1 cellular context compared by ENCODE assay signal in genomic region chr5:159106569-159107282, GRCh38.
A peak's percentile ranks its signal among the peaks of the same experiment; 100 is the strongest.
TF ChIP-seq lines count a peak whose summit lies in the region.

No MANE protein-coding gene starts in this region.

TF ChIP-seq in GM12878, 131 proteins besides CTCF, POLR2A, EP300 and RAD21 (continued from another document and continues in another):
- TF ChIP-seq, protein P1, sequence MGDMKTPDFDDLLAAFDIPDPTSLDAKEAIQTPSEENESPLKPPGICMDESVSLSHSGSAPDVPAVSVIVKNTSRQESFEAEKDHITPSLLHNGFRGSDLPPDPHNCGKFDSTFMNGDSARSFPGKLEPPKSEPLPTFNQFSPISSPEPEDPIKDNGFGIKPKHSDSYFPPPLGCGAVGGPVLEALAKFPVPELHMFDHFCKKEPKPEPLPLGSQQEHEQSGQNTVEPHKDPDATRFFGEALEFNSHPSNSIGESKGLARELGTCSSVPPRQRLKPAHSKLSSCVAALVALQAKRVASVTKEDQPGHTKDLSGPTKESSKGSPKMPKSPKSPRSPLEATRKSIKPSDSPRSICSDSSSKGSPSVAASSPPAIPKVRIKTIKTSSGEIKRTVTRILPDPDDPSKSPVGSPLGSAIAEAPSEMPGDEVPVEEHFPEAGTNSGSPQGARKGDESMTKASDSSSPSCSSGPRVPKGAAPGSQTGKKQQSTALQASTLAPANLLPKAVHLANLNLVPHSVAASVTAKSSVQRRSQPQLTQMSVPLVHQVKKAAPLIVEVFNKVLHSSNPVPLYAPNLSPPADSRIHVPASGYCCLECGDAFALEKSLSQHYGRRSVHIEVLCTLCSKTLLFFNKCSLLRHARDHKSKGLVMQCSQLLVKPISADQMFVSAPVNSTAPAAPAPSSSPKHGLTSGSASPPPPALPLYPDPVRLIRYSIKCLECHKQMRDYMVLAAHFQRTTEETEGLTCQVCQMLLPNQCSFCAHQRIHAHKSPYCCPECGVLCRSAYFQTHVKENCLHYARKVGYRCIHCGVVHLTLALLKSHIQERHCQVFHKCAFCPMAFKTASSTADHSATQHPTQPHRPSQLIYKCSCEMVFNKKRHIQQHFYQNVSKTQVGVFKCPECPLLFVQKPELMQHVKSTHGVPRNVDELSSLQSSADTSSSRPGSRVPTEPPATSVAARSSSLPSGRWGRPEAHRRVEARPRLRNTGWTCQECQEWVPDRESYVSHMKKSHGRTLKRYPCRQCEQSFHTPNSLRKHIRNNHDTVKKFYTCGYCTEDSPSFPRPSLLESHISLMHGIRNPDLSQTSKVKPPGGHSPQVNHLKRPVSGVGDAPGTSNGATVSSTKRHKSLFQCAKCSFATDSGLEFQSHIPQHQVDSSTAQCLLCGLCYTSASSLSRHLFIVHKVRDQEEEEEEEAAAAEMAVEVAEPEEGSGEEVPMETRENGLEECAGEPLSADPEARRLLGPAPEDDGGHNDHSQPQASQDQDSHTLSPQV (IDR thresholded peaks at IDR 0.05) = no peak
- no peak for TF ChIP-seq ZBTB40 (IDR thresholded peaks at IDR 0.05; ENCODE audit: borderline replicate concordance)
- 0 out of 2 replicates have a peak, but pooled peaks have one; percentile 45 for TF ChIP-seq ZNF217 (IDR thresholded peaks at IDR 0.05)
- no peak for TF ChIP-seq HSF1 (IDR thresholded peaks at IDR 0.05; ENCODE audit: low read depth, low read length)
- TF ChIP-seq RELA (IDR thresholded peaks at IDR 0.05; ENCODE audit: borderline replicate concordance, partially characterized antibody) = no peak
- TF ChIP-seq, protein P2, sequence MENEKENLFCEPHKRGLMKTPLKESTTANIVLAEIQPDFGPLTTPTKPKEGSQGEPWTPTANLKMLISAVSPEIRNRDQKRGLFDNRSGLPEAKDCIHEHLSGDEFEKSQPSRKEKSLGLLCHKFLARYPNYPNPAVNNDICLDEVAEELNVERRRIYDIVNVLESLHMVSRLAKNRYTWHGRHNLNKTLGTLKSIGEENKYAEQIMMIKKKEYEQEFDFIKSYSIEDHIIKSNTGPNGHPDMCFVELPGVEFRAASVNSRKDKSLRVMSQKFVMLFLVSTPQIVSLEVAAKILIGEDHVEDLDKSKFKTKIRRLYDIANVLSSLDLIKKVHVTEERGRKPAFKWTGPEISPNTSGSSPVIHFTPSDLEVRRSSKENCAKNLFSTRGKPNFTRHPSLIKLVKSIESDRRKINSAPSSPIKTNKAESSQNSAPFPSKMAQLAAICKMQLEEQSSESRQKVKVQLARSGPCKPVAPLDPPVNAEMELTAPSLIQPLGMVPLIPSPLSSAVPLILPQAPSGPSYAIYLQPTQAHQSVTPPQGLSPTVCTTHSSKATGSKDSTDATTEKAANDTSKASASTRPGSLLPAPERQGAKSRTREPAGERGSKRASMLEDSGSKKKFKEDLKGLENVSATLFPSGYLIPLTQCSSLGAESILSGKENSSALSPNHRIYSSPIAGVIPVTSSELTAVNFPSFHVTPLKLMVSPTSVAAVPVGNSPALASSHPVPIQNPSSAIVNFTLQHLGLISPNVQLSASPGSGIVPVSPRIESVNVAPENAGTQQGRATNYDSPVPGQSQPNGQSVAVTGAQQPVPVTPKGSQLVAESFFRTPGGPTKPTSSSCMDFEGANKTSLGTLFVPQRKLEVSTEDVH (IDR thresholded peaks at IDR 0.05; ENCODE audit: low read depth, partially characterized antibody) = no peak
- TF ChIP-seq STAT1 (conservative IDR thresholded peaks at IDR 0.05) = no peak
- TF ChIP-seq NRF1 (conservative IDR thresholded peaks at IDR 0.05; ENCODE audit: low read depth, low read length) = no peak
- TF ChIP-seq, protein P3, sequence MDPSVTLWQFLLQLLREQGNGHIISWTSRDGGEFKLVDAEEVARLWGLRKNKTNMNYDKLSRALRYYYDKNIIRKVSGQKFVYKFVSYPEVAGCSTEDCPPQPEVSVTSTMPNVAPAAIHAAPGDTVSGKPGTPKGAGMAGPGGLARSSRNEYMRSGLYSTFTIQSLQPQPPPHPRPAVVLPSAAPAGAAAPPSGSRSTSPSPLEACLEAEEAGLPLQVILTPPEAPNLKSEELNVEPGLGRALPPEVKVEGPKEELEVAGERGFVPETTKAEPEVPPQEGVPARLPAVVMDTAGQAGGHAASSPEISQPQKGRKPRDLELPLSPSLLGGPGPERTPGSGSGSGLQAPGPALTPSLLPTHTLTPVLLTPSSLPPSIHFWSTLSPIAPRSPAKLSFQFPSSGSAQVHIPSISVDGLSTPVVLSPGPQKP (IDR thresholded peaks at IDR 0.05; ENCODE audit: low read depth, low read length) = 0 out of 2 replicates have a peak, but pooled peaks have one; percentile 25
- TF ChIP-seq ESRRA (IDR thresholded peaks at IDR 0.05; ENCODE audit: low read length) = no peak
- TF ChIP-seq NFXL1 (IDR thresholded peaks at IDR 0.05; ENCODE audit: borderline replicate concordance) = no peak
- TF ChIP-seq BMI1 (IDR thresholded peaks at IDR 0.05; ENCODE audit: borderline replicate concordance) = no peak
- no peak for TF ChIP-seq PRDM15 (CRISPR knock-in tag; IDR thresholded peaks at IDR 0.05)
- TF ChIP-seq, protein P4, sequence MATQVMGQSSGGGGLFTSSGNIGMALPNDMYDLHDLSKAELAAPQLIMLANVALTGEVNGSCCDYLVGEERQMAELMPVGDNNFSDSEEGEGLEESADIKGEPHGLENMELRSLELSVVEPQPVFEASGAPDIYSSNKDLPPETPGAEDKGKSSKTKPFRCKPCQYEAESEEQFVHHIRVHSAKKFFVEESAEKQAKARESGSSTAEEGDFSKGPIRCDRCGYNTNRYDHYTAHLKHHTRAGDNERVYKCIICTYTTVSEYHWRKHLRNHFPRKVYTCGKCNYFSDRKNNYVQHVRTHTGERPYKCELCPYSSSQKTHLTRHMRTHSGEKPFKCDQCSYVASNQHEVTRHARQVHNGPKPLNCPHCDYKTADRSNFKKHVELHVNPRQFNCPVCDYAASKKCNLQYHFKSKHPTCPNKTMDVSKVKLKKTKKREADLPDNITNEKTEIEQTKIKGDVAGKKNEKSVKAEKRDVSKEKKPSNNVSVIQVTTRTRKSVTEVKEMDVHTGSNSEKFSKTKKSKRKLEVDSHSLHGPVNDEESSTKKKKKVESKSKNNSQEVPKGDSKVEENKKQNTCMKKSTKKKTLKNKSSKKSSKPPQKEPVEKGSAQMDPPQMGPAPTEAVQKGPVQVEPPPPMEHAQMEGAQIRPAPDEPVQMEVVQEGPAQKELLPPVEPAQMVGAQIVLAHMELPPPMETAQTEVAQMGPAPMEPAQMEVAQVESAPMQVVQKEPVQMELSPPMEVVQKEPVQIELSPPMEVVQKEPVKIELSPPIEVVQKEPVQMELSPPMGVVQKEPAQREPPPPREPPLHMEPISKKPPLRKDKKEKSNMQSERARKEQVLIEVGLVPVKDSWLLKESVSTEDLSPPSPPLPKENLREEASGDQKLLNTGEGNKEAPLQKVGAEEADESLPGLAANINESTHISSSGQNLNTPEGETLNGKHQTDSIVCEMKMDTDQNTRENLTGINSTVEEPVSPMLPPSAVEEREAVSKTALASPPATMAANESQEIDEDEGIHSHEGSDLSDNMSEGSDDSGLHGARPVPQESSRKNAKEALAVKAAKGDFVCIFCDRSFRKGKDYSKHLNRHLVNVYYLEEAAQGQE (IDR thresholded peaks at IDR 0.05; ENCODE audit: low read depth, low read length) = peak; percentile 69; the same call in 1 of the 2 replicates
- TF ChIP-seq KAT2A (conservative IDR thresholded peaks at IDR 0.05; ENCODE audit: control insufficient read depth, low read depth, low read length) = no peak
- 0 out of 2 replicates have a peak, but pooled peaks have one; percentile 40 for TF ChIP-seq CBX5 (IDR thresholded peaks at IDR 0.05; ENCODE audit: low read depth)
- no peak for TF ChIP-seq SUZ12 (IDR thresholded peaks at IDR 0.05; ENCODE audit: unreplicated experiment)
- no peak for TF ChIP-seq SPI1 (IDR thresholded peaks at IDR 0.05; ENCODE audit: borderline replicate concordance, insufficient read depth, low read depth, low read length)
- TF ChIP-seq PAX8 (IDR thresholded peaks at IDR 0.05) = no peak
- TF ChIP-seq, protein P5, sequence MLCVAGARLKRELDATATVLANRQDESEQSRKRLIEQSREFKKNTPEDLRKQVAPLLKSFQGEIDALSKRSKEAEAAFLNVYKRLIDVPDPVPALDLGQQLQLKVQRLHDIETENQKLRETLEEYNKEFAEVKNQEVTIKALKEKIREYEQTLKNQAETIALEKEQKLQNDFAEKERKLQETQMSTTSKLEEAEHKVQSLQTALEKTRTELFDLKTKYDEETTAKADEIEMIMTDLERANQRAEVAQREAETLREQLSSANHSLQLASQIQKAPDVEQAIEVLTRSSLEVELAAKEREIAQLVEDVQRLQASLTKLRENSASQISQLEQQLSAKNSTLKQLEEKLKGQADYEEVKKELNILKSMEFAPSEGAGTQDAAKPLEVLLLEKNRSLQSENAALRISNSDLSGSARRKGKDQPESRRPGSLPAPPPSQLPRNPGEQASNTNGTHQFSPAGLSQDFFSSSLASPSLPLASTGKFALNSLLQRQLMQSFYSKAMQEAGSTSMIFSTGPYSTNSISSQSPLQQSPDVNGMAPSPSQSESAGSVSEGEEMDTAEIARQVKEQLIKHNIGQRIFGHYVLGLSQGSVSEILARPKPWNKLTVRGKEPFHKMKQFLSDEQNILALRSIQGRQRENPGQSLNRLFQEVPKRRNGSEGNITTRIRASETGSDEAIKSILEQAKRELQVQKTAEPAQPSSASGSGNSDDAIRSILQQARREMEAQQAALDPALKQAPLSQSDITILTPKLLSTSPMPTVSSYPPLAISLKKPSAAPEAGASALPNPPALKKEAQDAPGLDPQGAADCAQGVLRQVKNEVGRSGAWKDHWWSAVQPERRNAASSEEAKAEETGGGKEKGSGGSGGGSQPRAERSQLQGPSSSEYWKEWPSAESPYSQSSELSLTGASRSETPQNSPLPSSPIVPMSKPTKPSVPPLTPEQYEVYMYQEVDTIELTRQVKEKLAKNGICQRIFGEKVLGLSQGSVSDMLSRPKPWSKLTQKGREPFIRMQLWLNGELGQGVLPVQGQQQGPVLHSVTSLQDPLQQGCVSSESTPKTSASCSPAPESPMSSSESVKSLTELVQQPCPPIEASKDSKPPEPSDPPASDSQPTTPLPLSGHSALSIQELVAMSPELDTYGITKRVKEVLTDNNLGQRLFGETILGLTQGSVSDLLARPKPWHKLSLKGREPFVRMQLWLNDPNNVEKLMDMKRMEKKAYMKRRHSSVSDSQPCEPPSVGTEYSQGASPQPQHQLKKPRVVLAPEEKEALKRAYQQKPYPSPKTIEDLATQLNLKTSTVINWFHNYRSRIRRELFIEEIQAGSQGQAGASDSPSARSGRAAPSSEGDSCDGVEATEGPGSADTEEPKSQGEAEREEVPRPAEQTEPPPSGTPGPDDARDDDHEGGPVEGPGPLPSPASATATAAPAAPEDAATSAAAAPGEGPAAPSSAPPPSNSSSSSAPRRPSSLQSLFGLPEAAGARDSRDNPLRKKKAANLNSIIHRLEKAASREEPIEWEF (IDR thresholded peaks at IDR 0.05; ENCODE audit: insufficient replicate concordance, low read depth, low read length) = no peak
- no peak for TF ChIP-seq STAT3 (IDR thresholded peaks at IDR 0.05; ENCODE audit: low read depth, low read length)
- TF ChIP-seq MYB (IDR thresholded peaks at IDR 0.05; ENCODE audit: borderline replicate concordance, low read depth, low read length) = no peak
- no peak for TF ChIP-seq WRNIP1 (IDR thresholded peaks at IDR 0.05; ENCODE audit: borderline replicate concordance, low read depth, low read length)
